Comparison of ENCODE assay signal across 22 cellular contexts in genomic region chr16:79563919-79564318, GRCh38. TPM values are rescaled to one million over a fixed set of nuclear protein-coding genes. Genes with fewer than 3 reads are reported as not detected.
DNase-seq lines count a peak whose midpoint lies in the region; ATAC-seq, FAIRE-seq and TF ChIP-seq lines count a peak whose summit lies in the region.
"Had no signal": no experiment of that assay in that cellular context is flagged by ENCODE, and none has a peak within 500 bp of the region (broad histone marks: within the 10 kb centered on the region; RNA-seq: fewer than 3 reads in every experiment).

No MANE protein-coding gene starts in this region.

- 33% methylated on average over 4 of the region's 4 CpGs; no CpG with 5 or more reads in 1 of the 2 experiments for WGBS in H1 (ENCODE audit: extremely low coverage in 1 of 2, insufficient coverage in 1 of 2, insufficient read length in 1 of 2, insufficient replicate concordance in 2 of 2, low coverage in 1 of 2, low lambda C conversion rate in 2 of 2, missing lambda C conversion rate in 1 of 2), 2 experiments
- 76 to 86% (median 80%) methylated on average over 4 of the region's 4 CpGs for WGBS in spleen, 5 donors

- H3K27me3 ChIP-seq in GM23338 (ENCODE audit: insufficient read depth) (no peaks in the 10 kb centered on the region), H1 (replicated peaks in 1 of 4; ENCODE audit: control insufficient read depth in 3 of 4, extremely low read depth in 1 of 4, insufficient read depth in 3 of 4, low read length in 3 of 4) (no peaks in the 10 kb centered on the region), spleen (replicated peaks in 1 of 7) (no peaks in the 10 kb centered on the region)

- no peak overlapping the region for H3K4me3 Mint-ChIP-seq in GM23338
- no peak overlapping the region for H3K4me3 Mint-ChIP-seq in nephron
- H3K4me3 Mint-ChIP-seq: B cell, IgD-negative memory B cell had no signal

- H2AFZ ChIP-seq in GM23338 (peak overlapping the region; percentile 49; the same call in 1 of the 2 replicates), H1 (ENCODE audit: low read length) (peak overlapping the region; percentile 24; the same call in 1 of the 2 replicates)

- no peak overlapping the region for H3K27ac Mint-ChIP-seq in GM23338
- peak overlapping the region; percentile 15 to 51 (median 27) for H3K27ac Mint-ChIP-seq in nephron
- H3K27ac Mint-ChIP-seq: B cell, IgD-negative memory B cell had no signal

- intact Hi-C loops in spleen (cut with DNase I; ENCODE audit: low total_unique reads): no loop called here

- H4K91ac ChIP-seq in H1 (replicated peaks; ENCODE audit: insufficient read length, low read length): no peak overlapping the region

- no peak overlapping the region for H2BK120ac ChIP-seq in H1 (replicated peaks; ENCODE audit: low read depth, low read length)

- H3K4ac ChIP-seq in H1 (replicated peaks; ENCODE audit: insufficient read length, low read depth, low read length): no peak overlapping the region

- peak; percentile 58 for ATAC-seq in GM23338
- ATAC-seq: HCT116 had no signal

- H3K4me1 ChIP-seq in GM23338 (ENCODE audit: insufficient read depth) (peaks cover 6% of the 10 kb centered on the region; the same call in 1 of the 2 replicates), H1 (replicated peaks in 1 of 4; ENCODE audit: control insufficient read depth in 3 of 4, insufficient read depth in 4 of 4, low read length in 3 of 4) (peaks cover 0 to 5% (median 3%) of the 10 kb centered on the region in 4 experiments; a peak in 3 of 7 replicates), spleen (no peaks in the 10 kb centered on the region)

- H3K79me1 ChIP-seq in H1 (ENCODE audit: low read depth, low read length): no peaks in the 10 kb centered on the region

- H4K20me1 ChIP-seq in GM23338 (replicated peaks; ENCODE audit: insufficient read depth) (no peaks in the 10 kb centered on the region), H1 (replicated peaks in 1 of 2; ENCODE audit: control insufficient read depth in 1 of 2, insufficient read depth in 2 of 2, low read length in 2 of 2) (no peaks in the 10 kb centered on the region)

- H3K4me2 ChIP-seq in GM23338: peak overlapping the region; percentile 59; the same call in 1 of the 2 replicates
- no peak overlapping the region for H3K4me2 ChIP-seq in H1 (ENCODE audit: insufficient read depth in 1 of 2, low read depth in 2 of 2, low read length in 2 of 2)

- no peak overlapping the region for H4K8ac ChIP-seq in H1 (ENCODE audit: extremely low read depth, insufficient read depth, low read length)

- no peaks in the 10 kb centered on the region for H3F3A ChIP-seq in GM23338 (replicated peaks; ENCODE audit: low read depth)

- H2BK5ac ChIP-seq in H1 (ENCODE audit: low read depth, low read length): no peak overlapping the region

- no peak for TF ChIP-seq POLR2A in H1 (IDR thresholded peaks at IDR 0.05; ENCODE audit: control extremely low read depth in 1 of 2, low read depth in 2 of 2, low read length in 2 of 2)
- TF ChIP-seq POLR2A in spleen (IDR thresholded peaks at IDR 0.05): no peak

- TF ChIP-seq CTCF in GM23338 (conservative IDR thresholded peaks at IDR 0.05; ENCODE audit: low read depth in 2 of 2): no peak
- no peak for TF ChIP-seq CTCF in H1 (IDR thresholded peaks at IDR 0.05; ENCODE audit: control extremely low read depth in 1 of 3, insufficient read depth in 1 of 3, low read depth in 1 of 3, low read length in 3 of 3)
- no peak for TF ChIP-seq CTCF in nephron (IDR thresholded peaks at IDR 0.05; ENCODE audit: unreplicated experiment in 3 of 3)
- no peak for TF ChIP-seq CTCF in spleen (IDR thresholded peaks at IDR 0.05 in 8 of 11, conservative IDR thresholded peaks at IDR 0.05 in 3 of 11)

- H3K36me3 ChIP-seq in GM23338 (ENCODE audit: insufficient read depth) (no peaks in the 10 kb centered on the region), H1 (ENCODE audit: control insufficient read depth in 2 of 4, insufficient read depth in 4 of 4, low read length in 3 of 4) (no peaks in the 10 kb centered on the region), spleen (no peaks in the 10 kb centered on the region)

- H3K79me2 ChIP-seq in GM23338 (replicated peaks; ENCODE audit: insufficient read depth) (no peaks in the 10 kb centered on the region), H1 (ENCODE audit: control insufficient read depth in 1 of 2, insufficient read depth in 2 of 2, low read length in 2 of 2) (no peaks in the 10 kb centered on the region)

- H2BK15ac ChIP-seq in H1 (ENCODE audit: low read length): no peak overlapping the region

- H2AK5ac ChIP-seq in H1 (ENCODE audit: low read depth, low read length): no peak overlapping the region

- H3K9me3 ChIP-seq in H1 (ENCODE audit: insufficient read depth in 2 of 2, low read depth in 1 of 2, low read length in 1 of 2): no peaks in the 10 kb centered on the region
- no peaks in the 10 kb centered on the region for H3K9me3 ChIP-seq in spleen

- H3K27me3 Mint-ChIP-seq in GM23338 (ENCODE audit: insufficient read depth, low read depth, poor library complexity) (peaks cover 2% of the 10 kb centered on the region), nephron (ENCODE audit: low read depth) (no peaks in the 10 kb centered on the region)

- no peak overlapping the region for H3K14ac ChIP-seq in H1 (ENCODE audit: insufficient read length)

- DNase-seq in DMS79 treated with DMSO at 0.1 percent for 48 hours (lab: John Stamatoyannopoulos, UW) (peak; percentile 20), DMS79 (lab: John Stamatoyannopoulos, UW) (no peak), GM23338 (ENCODE audit: low spot score) (peak; percentile 8), H1 (ENCODE audit: low read depth in 1 of 2, low spot score in 2 of 2) (no peak), AG20443 (ENCODE audit: low spot score) (no peak), spleen (no peak)
- no peak for DNase-seq in stimulated activated CD4-positive, alpha-beta T cell treated with anti-CD3 and anti-CD28 coated beads, Interleukin-2, amount 100 ng/mL, for 48 hours
- DNase-seq: GDM1, Karpas-422, NCI-H1048, NCI-H146, NCI-H2081, NCI-H226, OCI-M1, Right ventricle myocardium superior, SW 1271 had no signal

- CTCF ChIA-PET in H1 (lab: Charles Lee; ENCODE audit: partially characterized antibody): interaction anchor here (0.6 to 0.7 kb wide), 3 partner anchors 353 to 469 kb away, joined by 3 read pairs; no protein-coding TSS in a partner anchor

- no peak for FAIRE-seq in H1 (lab: Jason Lieb, UNC)
- FAIRE-seq: HTR-8/SVneo had no signal

- no peak overlapping the region for H3K18ac ChIP-seq in H1 (ENCODE audit: extremely low read depth, low read length)

- H3K4me3 ChIP-seq in GM23338 (no peak overlapping the region), H1 (ENCODE audit: extremely low read depth in 1 of 4, insufficient read depth in 2 of 4, low read depth in 3 of 4, low read length in 4 of 4) (no peak overlapping the region; a peak in 1 of 8 replicates), spleen (no peak overlapping the region)

- no peak overlapping the region for H3K56ac ChIP-seq in H1 (replicated peaks; ENCODE audit: insufficient read length, low read depth, low read length)

- H3K4me1 Mint-ChIP-seq in GM23338: peaks cover 14% of the 10 kb centered on the region
- H3K4me1 Mint-ChIP-seq in nephron: peaks cover 6% of the 10 kb centered on the region
- H3K4me1 Mint-ChIP-seq: B cell, IgD-negative memory B cell had no signal

- no peak for TF ChIP-seq EP300 in H1 (IDR thresholded peaks at IDR 0.05; ENCODE audit: borderline replicate concordance in 1 of 2, low read depth in 2 of 2, low read length in 2 of 2)

- H3K36me3 Mint-ChIP-seq in GM23338 (ENCODE audit: low read depth) (no peaks in the 10 kb centered on the region), nephron (ENCODE audit: low read depth) (no peaks in the 10 kb centered on the region)
- H3K36me3 Mint-ChIP-seq: IgD-negative memory B cell had no signal

- H3K27ac ChIP-seq in GM23338 (ENCODE audit: low read depth) (no peak overlapping the region), H1 (ENCODE audit: low read depth, low read length) (no peak overlapping the region), spleen (no peak overlapping the region)
- H3K27ac ChIP-seq: 22Rv1 had no signal

- H3K9me3 Mint-ChIP-seq in GM23338 (no peaks in the 10 kb centered on the region), nephron (no peaks in the 10 kb centered on the region)

- no peaks in the 10 kb centered on the region for H3K23me2 ChIP-seq in H1 (ENCODE audit: low read depth, low read length)

- POLR2A ChIA-PET in H1 (lab: Charles Lee; ENCODE audit: partially characterized antibody): no interaction called here

- H4K5ac ChIP-seq in H1 (ENCODE audit: insufficient read length, low read depth, low read length): no peak overlapping the region

- H3K9ac ChIP-seq in H1 (replicated peaks in 1 of 4; ENCODE audit: extremely low read depth in 1 of 4, low read depth in 3 of 4, low read length in 3 of 4): no peak overlapping the region

- no peak for TF ChIP-seq RAD21 in H1 (IDR thresholded peaks at IDR 0.05 in 1 of 2, conservative IDR thresholded peaks at IDR 0.05 in 1 of 2; ENCODE audit: low read depth in 2 of 2, low read length in 2 of 2)

- H2BK20ac ChIP-seq in H1 (ENCODE audit: low read length): no peak overlapping the region

- H3K9me2 ChIP-seq in GM23338 (ENCODE audit: insufficient read depth): peaks cover 2% of the 10 kb centered on the region; the same call in 1 of the 2 replicates

- no peak overlapping the region for H3K23ac ChIP-seq in H1 (ENCODE audit: insufficient read length)

- no peak overlapping the region for H2BK12ac ChIP-seq in H1 (ENCODE audit: low read depth, low read length)

TF ChIP-seq in GM23338, 12 proteins besides CTCF, POLR2A, EP300 and RAD21:
- TF ChIP-seq POLR2AphosphoS5 (IDR thresholded peaks at IDR 0.05; ENCODE audit: low read depth) (no peak), ZNF331 (CRISPR knock-in tag; IDR thresholded peaks at IDR 0.05; ENCODE audit: low read depth) (no peak), ZNF114 (CRISPR knock-in tag; IDR thresholded peaks at IDR 0.05) (no peak)

TF ChIP-seq in H1, 55 proteins besides CTCF, POLR2A, EP300 and RAD21 (continues in another document):
- TF ChIP-seq KDM1A (IDR thresholded peaks at IDR 0.05; ENCODE audit: borderline replicate concordance, low read length): no peak

RNA-seq across cellular contexts. Expression of gene MAF, which starts 36.6 kb away (rescaled TPM):
- 0.89 and 2.5 TPM in 2 replicates for total RNA-seq in GM23338 (2014; rRNA removed; shearing (Covaris generic))
- 0.91 and 0.92 TPM in 2 replicates for polyA plus RNA-seq in GM23338 (2016; fragmentation: Nextera tagmentation; extraction: Ambion mirVana)
- 2.7 TPM in 2 replicates for total RNA-seq in H1 (2021; fragmentation: NEBNext Ultra II Directional; extraction: Animal tissue kit (Norgen Biotek cat#: 25700))
- polyA plus RNA-seq in H1 (2011; rRNA removed): 1.3 and 1.9 TPM in 2 replicates
- polyA plus RNA-seq in H1 (2011; cell fraction: cytosol; rRNA removed): 2.1 TPM
- 3.9 TPM for polyA plus RNA-seq in H1 (2011; cell fraction: nucleus; rRNA removed)
- polyA plus RNA-seq in H1 (2012, experiment 1 of 2): 1.9 to 3.3 TPM (median 2.7 TPM) in 4 replicates
- 1.0 TPM for polyA plus RNA-seq in H1 (2012, experiment 2 of 2)
- polyA plus RNA-seq in H1 (2013, experiment 1 of 2): 1.8 TPM
- 1.7 TPM for polyA plus RNA-seq in H1 (2013, experiment 2 of 2)
- 0.44 and 0.57 TPM in 2 replicates for polyA minus RNA-seq in H1 (2011; rRNA and poly(A)+ RNA removed)
- 3.0 TPM for polyA minus RNA-seq in H1 (2011; cell fraction: cytosol; rRNA and poly(A)+ RNA removed)
- 3.2 TPM for polyA minus RNA-seq in H1 (2011; cell fraction: nucleus; rRNA and poly(A)+ RNA removed)
- 100 to 1,000 TPM in 2 of 7 donors, 10 to 100 TPM in 5; 53.5 to 107 (median 63.0) TPM for total RNA-seq in spleen
- 10 to 100 TPM in 2 of 3 donors, 1 to 10 TPM in 1; 8.8 to 14.8 (median 12.7) TPM for polyA plus RNA-seq in spleen
- polyA plus RNA-seq: IgD-negative memory B cell had no signal

Comparison
In these comparisons a context has a peak if more than half of its experiments do, and no peak if none do; other contexts are left out.
1. DNase-seq: peak in DMS79 treated with DMSO at 0.1 percent for 48 hours (single experiment) and GM23338 (single experiment); none in DMS79 (single experiment), H1 (0 of 2), stimulated activated CD4-positive, alpha-beta T cell treated with anti-CD3 and anti-CD28 coated beads, Interleukin-2, amount 100 ng/mL, for 48 hours (0 of 2), AG20443 (single experiment) and spleen (single experiment).
2. RNA of gene MAF, which starts 36.6 kb away (total RNA-seq): 53.5 to 107 TPM in spleen; 2.7 TPM in H1 and 0.89 to 2.5 TPM in GM23338; every median in the first group is over 10 times any median in the second.